In genomic region chr11:73597956-73598718, GRCh38 we compare ENCODE assay signal across 8 cellular contexts. TPM values are rescaled to one million over a fixed set of nuclear protein-coding genes. Genes with fewer than 3 reads are reported as not detected.
A peak's percentile ranks its signal among the peaks of the same experiment; 100 is the strongest.
DNase-seq lines count a peak whose midpoint lies in the region; ATAC-seq and TF ChIP-seq lines count a peak whose summit lies in the region.

Gene FAM168A, minus strand, starts transcription at chr11:73598112. Its CDS starts 129,638 bp downstream, at chr11:73468474.

- H3K4me3 ChIP-seq in lung, result peak within 1 kb of the TSS; percentile 92

- H3K9me3 ChIP-seq in lung (ENCODE audit: control insufficient read depth in 2 of 2, insufficient read depth in 1 of 2, low read length in 1 of 2), result peaks cover 0 to 3% of the 10 kb centered on the region in 2 donors

- H3K36me3 ChIP-seq in lung (ENCODE audit: control insufficient read depth in 2 of 2, insufficient read depth in 2 of 2, low read length in 2 of 2), result no peaks in the 10 kb centered on the region

- ATAC-seq in GM19468 (IDR thresholded peaks at IDR 0.05; ENCODE audit: extremely low read depth, unreplicated experiment) (peak; percentile 71), lung (ENCODE audit: insufficient read depth, low FRiP score) (peak; percentile 98)

- 0 to 1% methylated on average over 55 to 64 of the region's 64 CpGs for WGBS in lung, 2 donors

- peak within 1 kb of the TSS; percentile 80 to 87 for H3K27ac ChIP-seq in lung (ENCODE audit: low read depth in 1 of 2, low read length in 1 of 2)

- no peaks in the 10 kb centered on the region for H3K27me3 ChIP-seq in lung (ENCODE audit: control insufficient read depth, insufficient read depth)

- peak; percentile 96 for DNase-seq in COLO829 (ENCODE audit: low spot score)
- peak; percentile 98 for DNase-seq in HT-29 (ENCODE audit: low spot score)
- DNase-seq in NK-92 treated with Interleukin-12 subunit alpha and Interleukin-12 subunit beta, amount 100 ng/mL, for 24 hours (lab: John Stamatoyannopoulos, UW), result peak; percentile 92
- DNase-seq in activated CD8-positive, alpha-beta memory T cell treated with anti-CD3 and anti-CD28 coated beads for 24 hours, result peak; percentile 94
- peak; percentile 88 for DNase-seq in effector CD8-positive, alpha-beta T cell (lab: John Stamatoyannopoulos, UW)
- DNase-seq in lung (ENCODE audit: low spot score), result peak; percentile 96
- peak; percentile 83 to 89 (median 86) for DNase-seq in stimulated activated CD4-positive, alpha-beta T cell treated with anti-CD3 and anti-CD28 coated beads, TNF-alpha, amount 100 ng/mL, for 4 hours (ENCODE audit: low read depth in 3 of 3)

- no peak for TF ChIP-seq CTCF in lung (IDR thresholded peaks at IDR 0.05; ENCODE audit: control extremely low read depth, extremely low read depth)

- H3K4me1 ChIP-seq in lung (ENCODE audit: control insufficient read depth in 2 of 2, insufficient read depth in 2 of 2, low read length in 2 of 2), result peaks cover 0 to 12% of the 10 kb centered on the region in 2 donors

RNA-seq across cellular contexts. Expression of gene FAM168A, which starts in this region (rescaled TPM):
- 8.1 and 8.2 TPM in 2 replicates for total RNA-seq in HT-29 (2014; rRNA removed; shearing (Covaris generic))
- total RNA-seq in lung, result 10 to 100 TPM; 24.5 to 25.5 TPM
- 1 to 10 TPM; 6.7 to 9.7 TPM for polyA plus RNA-seq in lung

Comparison
In these comparisons a context has a peak if more than half of its experiments do, and no peak if none do; other contexts are left out.
1. Peak in every context shown above with its lines: DNase-seq, ATAC-seq, H3K4me3 ChIP-seq and H3K27ac ChIP-seq.